ENCODE assay signal across 1 cellular context in genomic region chr10:58384999-58385783, GRCh38.
TF ChIP-seq lines count a peak whose summit lies in the region.

Gene TFAM, plus strand, starts transcription at chr10:58385410. Its CDS starts 138 bp downstream, at chr10:58385548.

TF ChIP-seq in K562, 482 proteins besides CTCF, POLR2A, EP300 and RAD21 (continued from another document and continues in another):
- TF ChIP-seq ZMIZ1 (IDR thresholded peaks at IDR 0.05; ENCODE audit: low read depth in 2 of 2, low read length in 2 of 2) (peak in 1 of 2 experiments; percentile 72; a peak in 2 of 4 replicates), FIP1L1 (IDR thresholded peaks at IDR 0.05; ENCODE audit: low read depth, low read length, poor library complexity, severe bottlenecking) (peak; percentile 67), KDM4B (IDR thresholded peaks at IDR 0.05; ENCODE audit: borderline replicate concordance in 2 of 2, low read depth in 1 of 2) (peak in 1 of 2 experiments; percentile 66; a peak in 1 of 4 replicates), MEF2D (tag; conservative IDR thresholded peaks at IDR 0.05; ENCODE audit: low read depth) (peak; percentile 72; the same call in 1 of the 2 replicates), ARID1B (IDR thresholded peaks at IDR 0.05) (peak; percentile 72), ETS1 (conservative IDR thresholded peaks at IDR 0.05; ENCODE audit: control insufficient read depth, low read depth, low read length) (peak; percentile 75), KLF16 (IDR thresholded peaks at IDR 0.05) (peak; percentile 79), ZNF551 (CRISPR knock-in tag; IDR thresholded peaks at IDR 0.05) (no peak), RB1 (IDR thresholded peaks at IDR 0.05; ENCODE audit: low read depth) (peak; percentile 74), SAFB2 (IDR thresholded peaks at IDR 0.05; ENCODE audit: borderline replicate concordance, low read depth, low read length, severe bottlenecking) (no peak), NKRF (IDR thresholded peaks at IDR 0.05; ENCODE audit: borderline replicate concordance) (peak; percentile 93), HOMEZ (CRISPR knock-in tag; IDR thresholded peaks at IDR 0.05) (no peak), HNRNPK (IDR thresholded peaks at IDR 0.05; ENCODE audit: low read depth, low read length, poor library complexity, severe bottlenecking) (no peak), E2F6 (IDR thresholded peaks at IDR 0.05; ENCODE audit: borderline replicate concordance in 1 of 2, extremely low read depth in 1 of 2, insufficient read depth in 1 of 2, insufficient read length in 1 of 2, low read depth in 1 of 2, low read length in 1 of 2, poor library complexity in 1 of 2, severe bottlenecking in 1 of 2) (peak; percentile 50 to 64), HDAC3 (IDR thresholded peaks at IDR 0.05; ENCODE audit: borderline replicate concordance, partially characterized antibody) (no peak), FOXM1 (IDR thresholded peaks at IDR 0.05; ENCODE audit: low read depth) (no peak), FOXM1 (CRISPR knock-in tag; IDR thresholded peaks at IDR 0.05; ENCODE audit: low read depth) (peak; percentile 76; the same call in 1 of the 2 replicates), TEAD1 (CRISPR knock-in tag; IDR thresholded peaks at IDR 0.05) (peak in 1 of 2 experiments; percentile 77; a peak in 1 of 4 replicates), SMARCA5 (IDR thresholded peaks at IDR 0.05) (peak; percentile 43; the same call in 1 of the 2 replicates), ZNF79 (CRISPR knock-in tag; IDR thresholded peaks at IDR 0.05; ENCODE audit: low read depth) (peak; percentile 14; the same call in 1 of the 2 replicates), RERE (CRISPR knock-in tag; IDR thresholded peaks at IDR 0.05; ENCODE audit: borderline replicate concordance) (0 out of 2 replicates have a peak, but pooled peaks have one; percentile 8), TBP (optimal IDR thresholded peaks at IDR 0.05; ENCODE audit: low read depth, low read length) (peak; percentile 90), XRCC3 (IDR thresholded peaks at IDR 0.05) (no peak), SPI1 (IDR thresholded peaks at IDR 0.05; ENCODE audit: borderline replicate concordance, low read depth, low read length) (peak; percentile 50; the same call in 1 of the 2 replicates), HSF4 (CRISPR knock-in tag; IDR thresholded peaks at IDR 0.05; ENCODE audit: borderline replicate concordance) (no peak), CREM (IDR thresholded peaks at IDR 0.05; ENCODE audit: low read depth) (peak; percentile 41), GTF2E2 (tag; IDR thresholded peaks at IDR 0.05) (peak; percentile 57; the same call in 1 of the 2 replicates), JUN (IDR thresholded peaks at IDR 0.05; ENCODE audit: borderline replicate concordance, low read depth, low read length) (peak; percentile 24; the same call in 1 of the 2 replicates), JUN (CRISPR knock-in tag; IDR thresholded peaks at IDR 0.05; ENCODE audit: borderline replicate concordance) (peak; percentile 64; the same call in 1 of the 2 replicates), EP400 (IDR thresholded peaks at IDR 0.05) (peak; percentile 97), TRIM25 (IDR thresholded peaks at IDR 0.05; ENCODE audit: borderline replicate concordance) (0 out of 2 replicates have a peak, but pooled peaks have one; percentile 57), ELF2 (CRISPR knock-in tag; IDR thresholded peaks at IDR 0.05) (peak; percentile 64; the same call in 1 of the 2 replicates), SMAD1 (IDR thresholded peaks at IDR 0.05; ENCODE audit: low read depth, low read length, partially characterized antibody) (peak; percentile 81), TARDBP (IDR thresholded peaks at IDR 0.05) (peak; percentile 56; the same call in 1 of the 2 replicates), THRAP3 (IDR thresholded peaks at IDR 0.05; ENCODE audit: borderline replicate concordance) (no peak), GTF2B (IDR thresholded peaks at IDR 0.05; ENCODE audit: extremely low read depth, insufficient read length) (no peak), HDAC1 (IDR thresholded peaks at IDR 0.05) (peak in 1 of 2 experiments; percentile 93; a peak in 2 of 4 replicates), ZNF76 (CRISPR knock-in tag; IDR thresholded peaks at IDR 0.05; ENCODE audit: borderline replicate concordance) (peak; percentile 70), ZBTB33 (CRISPR knock-in tag; IDR thresholded peaks at IDR 0.05) (no peak; the same call in 1 of the 2 replicates), PML (IDR thresholded peaks at IDR 0.05; ENCODE audit: low read length) (peak; percentile 84), FOXK2 (conservative IDR thresholded peaks at IDR 0.05 in 1 of 2, IDR thresholded peaks at IDR 0.05 in 1 of 2; ENCODE audit: low read depth in 2 of 2) (peak; percentile 49 to 71; a peak in 3 of 4 replicates)
